In the genomic region with DNA sequence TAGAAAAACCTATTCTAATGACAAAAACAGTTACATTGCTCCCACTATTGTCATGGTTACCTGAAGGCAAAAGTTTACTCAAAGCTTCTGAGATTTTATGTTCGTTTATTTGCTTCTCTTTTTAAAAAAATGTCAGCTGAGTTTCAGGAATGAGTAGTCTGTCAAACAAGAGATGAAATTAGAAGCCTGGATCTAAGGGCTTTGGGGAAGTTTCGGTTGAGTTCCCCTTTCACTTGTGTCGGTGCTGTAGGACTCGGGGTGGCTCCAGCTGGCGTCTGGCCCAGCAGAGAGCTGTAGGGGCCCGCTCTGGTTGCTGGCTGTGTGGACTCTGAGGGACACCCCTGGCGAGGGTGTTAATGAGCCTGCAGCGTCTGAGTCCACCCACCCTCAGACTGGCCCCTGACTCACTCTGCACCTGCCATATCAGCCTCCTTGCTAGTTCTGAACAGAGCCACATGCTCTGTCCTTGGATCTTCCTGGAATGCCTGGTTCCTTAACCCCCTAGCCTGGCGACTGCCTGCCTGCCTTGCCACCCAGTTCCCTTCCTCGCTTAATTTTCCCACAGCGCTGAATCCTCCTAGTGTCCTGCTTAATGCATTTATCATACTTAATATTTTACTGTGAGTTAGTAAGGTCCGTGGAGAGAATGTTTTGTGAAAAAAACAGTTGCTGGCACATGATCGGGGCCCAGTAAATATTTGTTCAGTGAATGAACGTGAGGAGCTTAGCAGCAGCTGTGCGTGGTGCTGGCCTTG, we compare ENCODE assay signal across 9 cellular contexts. TPM values are rescaled to one million over a fixed set of nuclear protein-coding genes. Genes with fewer than 3 reads are reported as not detected.
DNase-seq lines count a peak whose midpoint lies in the region; ATAC-seq and TF ChIP-seq lines count a peak whose summit lies in the region.
"Had no signal": no experiment of that assay in that cellular context is flagged by ENCODE, and none has a peak within 500 bp of the region (broad histone marks: within the 10 kb centered on the region; RNA-seq: fewer than 3 reads in every experiment).

No MANE protein-coding gene starts in this region.

- H3K27me3 ChIP-seq in OCI-LY1 (ENCODE audit: insufficient read depth, low read length) (no peaks in the 10 kb centered on the region), right atrium auricular region (no peaks in the 10 kb centered on the region)

- no peaks in the 10 kb centered on the region for H3F3A ChIP-seq in OCI-LY1 (ENCODE audit: insufficient read depth, low read length)

- H3K36me3 Mint-ChIP-seq in Calu3 (ENCODE audit: insufficient read depth, unreplicated experiment): peaks cover 66% of the 10 kb centered on the region
- H3K36me3 Mint-ChIP-seq in activated naive CD8-positive, alpha-beta T cell treated with anti-CD3 and anti-CD28 coated beads, Interleukin-2, amount 50 U/mL, for 24 hours (ENCODE audit: low read depth): peaks cover 20% of the 10 kb centered on the region

- peak; percentile 31 for ATAC-seq in HG02981 (IDR thresholded peaks at IDR 0.05; ENCODE audit: unreplicated experiment)
- peak; percentile 38 for ATAC-seq in activated naive CD8-positive, alpha-beta T cell treated with anti-CD3 and anti-CD28 coated beads, Interleukin-2, amount 50 U/mL, for 24 hours
- ATAC-seq in HG03108 (IDR thresholded peaks at IDR 0.05; ENCODE audit: unreplicated experiment): no peak

- H3K27ac ChIP-seq in OCI-LY1 (ENCODE audit: low read depth, low read length, poor library complexity, severe bottlenecking) (peak overlapping the region; percentile 73), right atrium auricular region (peak overlapping the region; percentile 76 to 77)

- H3K36me3 ChIP-seq in OCI-LY1 (ENCODE audit: insufficient read depth, low read length) (peaks cover 14% of the 10 kb centered on the region; the same call in 1 of the 2 replicates), right atrium auricular region (peaks cover 2% of the 10 kb centered on the region)

- BruUV-seq in Calu3 (replicated peaks; lab: Mats Ljungman, UMichigan): TSS peak; percentile 65

- H3K79me2 ChIP-seq in OCI-LY1 (ENCODE audit: insufficient read depth, low read length): peaks cover 52% of the 10 kb centered on the region

- H3K4me3 Mint-ChIP-seq in Calu3 (ENCODE audit: low read depth, unreplicated experiment): peak overlapping the region; percentile 72
- peak overlapping the region; percentile 85 for H3K4me3 Mint-ChIP-seq in activated naive CD8-positive, alpha-beta T cell treated with anti-CD3 and anti-CD28 coated beads, Interleukin-2, amount 50 U/mL, for 24 hours

- H3K4me2 ChIP-seq in OCI-LY1 (ENCODE audit: low read length): peak overlapping the region; percentile 91

- CTCF ChIA-PET in Calu3 (lab: Charles Lee): interaction anchor here (0.6 to 1.8 kb wide), 7 partner anchors 12 to 358 kb away, joined by 3 to 7 read pairs (median 3); a partner anchor contains a TSS

- H3K4me3 ChIP-seq in OCI-LY1 (ENCODE audit: low read depth, low read length, poor library complexity, severe bottlenecking) (peak overlapping the region; percentile 89), right atrium auricular region (peak overlapping the region; percentile 64 to 70)

- peaks cover 35% of the 10 kb centered on the region for H3K4me1 Mint-ChIP-seq in Calu3 (ENCODE audit: low read depth, unreplicated experiment)
- peaks cover 49% of the 10 kb centered on the region for H3K4me1 Mint-ChIP-seq in activated naive CD8-positive, alpha-beta T cell treated with anti-CD3 and anti-CD28 coated beads, Interleukin-2, amount 50 U/mL, for 24 hours

- H3K9ac ChIP-seq in OCI-LY1 (ENCODE audit: low read length): peak overlapping the region; percentile 87

- H3K27ac Mint-ChIP-seq in Calu3 (ENCODE audit: unreplicated experiment): peak overlapping the region; percentile 63
- H3K27ac Mint-ChIP-seq in activated naive CD8-positive, alpha-beta T cell treated with anti-CD3 and anti-CD28 coated beads, Interleukin-2, amount 50 U/mL, for 24 hours: peak overlapping the region; percentile 90

- H2AFZ ChIP-seq in OCI-LY1 (ENCODE audit: low read length): no peak overlapping the region

- intact Hi-C loops in Calu3 (cut with micrococcal nuclease; ENCODE audit: unreplicated experiment): loop anchor here (10.0 kb wide), 1 partner anchor 158 kb away; no protein-coding TSS in a partner anchor
- intact Hi-C loops in posterior vena cava (cut with DNase I): no loop called here

- H3K9me2 ChIP-seq in OCI-LY1 (ENCODE audit: low read depth, low read length): no peaks in the 10 kb centered on the region

- H3K4me1 ChIP-seq in OCI-LY1 (ENCODE audit: insufficient read depth, low read length, severe bottlenecking): peaks cover 35% of the 10 kb centered on the region
- peaks cover 0 to 52% of the 10 kb centered on the region in 2 donors for H3K4me1 ChIP-seq in right atrium auricular region

- H4K20me1 ChIP-seq in OCI-LY1 (ENCODE audit: insufficient read depth, low read length): no peaks in the 10 kb centered on the region

- H3K9me3 Mint-ChIP-seq in Calu3 (ENCODE audit: low read depth, unreplicated experiment): no peaks in the 10 kb centered on the region
- no peaks in the 10 kb centered on the region for H3K9me3 Mint-ChIP-seq in activated naive CD8-positive, alpha-beta T cell treated with anti-CD3 and anti-CD28 coated beads, Interleukin-2, amount 50 U/mL, for 24 hours

- DNase-seq in Calu3 (peak; percentile 39), right atrium auricular region (ENCODE audit: low spot score) (peak; percentile 66), posterior vena cava (ENCODE audit: low spot score) (peak; percentile 87), SK-N-DZ (ENCODE audit: low spot score) (no peak)
- peak; percentile 26 for DNase-seq in activated naive CD8-positive, alpha-beta T cell treated with anti-CD3 and anti-CD28 coated beads, Interleukin-2, amount 50 U/mL, for 24 hours

- TF ChIP-seq CTCF in Calu3 (IDR thresholded peaks at IDR 0.05; ENCODE audit: unreplicated experiment) (no peak), OCI-LY1 (IDR thresholded peaks at IDR 0.05; ENCODE audit: low read length) (no peak), right atrium auricular region (IDR thresholded peaks at IDR 0.05) (no peak)

- no peaks in the 10 kb centered on the region for H3K27me3 Mint-ChIP-seq in Calu3 (ENCODE audit: unreplicated experiment)
- no peaks in the 10 kb centered on the region for H3K27me3 Mint-ChIP-seq in activated naive CD8-positive, alpha-beta T cell treated with anti-CD3 and anti-CD28 coated beads, Interleukin-2, amount 50 U/mL, for 24 hours

- H3K9me3 ChIP-seq in OCI-LY1 (ENCODE audit: low read length) (no peaks in the 10 kb centered on the region), right atrium auricular region (no peaks in the 10 kb centered on the region)

RNA-seq across cellular contexts. Expression of a gene that starts 1.4 kb away (rescaled TPM):
- total RNA-seq in Calu3 (2022) (79.9 and 85.9 TPM in 2 replicates), right atrium auricular region (10 to 100 TPM; 41.2 to 43.8 TPM), posterior vena cava (10 to 100 TPM; 31.1 to 31.7 TPM)
- 48.5 and 54.7 TPM in 2 replicates for polyA plus RNA-seq in SK-N-DZ (2014; cell fraction: cytosol; rRNA removed)
- polyA plus RNA-seq in SK-N-DZ (2014; cell fraction: nucleus; rRNA removed): 42.9 and 44.8 TPM in 2 replicates

RNA-seq across cellular contexts. Expression of a gene that starts 31.2 kb away (rescaled TPM):
- total RNA-seq in Calu3 (2022) (192 and 197 TPM in 2 replicates), right atrium auricular region (10 to 100 TPM; 80.6 to 84.0 TPM), posterior vena cava (100 to 1,000 TPM; 113 to 132 TPM)
- polyA plus RNA-seq in SK-N-DZ (2014; cell fraction: cytosol; rRNA removed): 182 and 220 TPM in 2 replicates
- 224 and 314 TPM in 2 replicates for polyA plus RNA-seq in SK-N-DZ (2014; cell fraction: nucleus; rRNA removed)

RNA-seq across cellular contexts. Expression of a gene that starts 35.0 kb away (rescaled TPM):
- 0.24 TPM in 1 of 2 replicates, not detected in the other for total RNA-seq in Calu3 (2022)
- not detected for total RNA-seq in right atrium auricular region
- total RNA-seq in posterior vena cava: not detected
- polyA plus RNA-seq in SK-N-DZ (2014; cell fraction: cytosol; rRNA removed): not detected in 2 replicates
- not detected in 2 replicates for polyA plus RNA-seq in SK-N-DZ (2014; cell fraction: nucleus; rRNA removed)
- total RNA-seq: SK-MEL-5 had no signal

RNA-seq across cellular contexts. Expression of a gene that starts 59.9 kb away (rescaled TPM):
- 85.1 and 86.3 TPM in 2 replicates for total RNA-seq in Calu3 (2022)
- 10 to 100 TPM; 25.9 to 27.6 TPM for total RNA-seq in right atrium auricular region
- total RNA-seq in posterior vena cava: 10 to 100 TPM; 20.8 to 22.0 TPM
- 37.5 and 37.9 TPM in 2 replicates for polyA plus RNA-seq in SK-N-DZ (2014; cell fraction: cytosol; rRNA removed)
- 113 and 219 TPM in 2 replicates for polyA plus RNA-seq in SK-N-DZ (2014; cell fraction: nucleus; rRNA removed)
